ENCODE assay signal across 21 cellular contexts in the genomic region with DNA sequence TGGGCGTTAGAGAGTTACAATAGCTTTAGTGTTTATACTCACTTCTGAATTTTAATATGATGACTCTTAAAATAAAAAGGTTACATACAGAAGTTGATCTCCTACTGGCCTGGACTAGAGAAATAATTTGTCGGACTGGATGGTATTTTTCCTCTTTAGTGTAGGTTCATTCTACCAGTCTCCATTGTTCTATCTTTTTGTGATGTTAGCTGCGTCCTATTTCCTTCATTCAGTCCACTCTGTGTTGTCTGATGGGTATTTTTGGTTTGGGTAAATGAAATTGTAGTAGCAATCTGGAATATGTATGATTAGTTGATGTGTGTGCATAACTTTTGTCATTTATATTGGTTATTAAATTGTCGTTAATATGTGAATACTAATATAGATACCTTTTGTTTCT. TPM values are rescaled to one million over a fixed set of nuclear protein-coding genes. Genes with fewer than 3 reads are reported as not detected.
DNase-seq lines count a peak whose midpoint lies in the region; ATAC-seq and TF ChIP-seq lines count a peak whose summit lies in the region.
"Had no signal": no experiment of that assay in that cellular context is flagged by ENCODE, and none has a peak within 500 bp of the region (broad histone marks: within the 10 kb centered on the region; RNA-seq: fewer than 3 reads in every experiment).

No MANE protein-coding gene starts in this region.

- in situ Hi-C loops in G401 (cut with HindIII; ENCODE audit: low sequenced_read_pairs) = no loop called here

- CTCF ChIA-PET in activated CD8-positive, alpha-beta T cell treated with anti-CD3 and anti-CD28 coated beads for 36 hours (lab: Charles Lee) = interaction anchor here (1.7 kb wide), 1 partner anchor 50 kb away, joined by 4 read pairs; no protein-coding TSS in a partner anchor
- CTCF ChIA-PET in activated CD8-positive, alpha-beta T cell treated with anti-CD3 and anti-CD28 coated beads, Interleukin-2, amount 10 ng/mL, durations not matched to agents 7 days and 5 days (lab: Charles Lee) = interaction anchor here (1.6 kb wide), 1 partner anchor 20 kb away, joined by 5 read pairs; no protein-coding TSS in a partner anchor

- H3K4me3 Mint-ChIP-seq in activated CD8-positive, alpha-beta T cell treated with anti-CD3 and anti-CD28 coated beads for 36 hours = no peak overlapping the region
- no peak overlapping the region for H3K4me3 Mint-ChIP-seq in activated CD8-positive, alpha-beta T cell treated with anti-CD3 and anti-CD28 coated beads, Interleukin-2, amount 10 ng/mL, durations not matched to agents 7 days and 5 days
- no peak overlapping the region for H3K4me3 Mint-ChIP-seq in nephron progenitor cell
- H3K4me3 Mint-ChIP-seq: CD14-positive monocyte; CD4-positive, alpha-beta memory T cell had no signal

- no peak for DNase-seq in activated CD8-positive, alpha-beta T cell treated with anti-CD3 and anti-CD28 coated beads for 36 hours
- DNase-seq in activated CD8-positive, alpha-beta T cell treated with anti-CD3 and anti-CD28 coated beads, Interleukin-2, amount 10 ng/mL, durations not matched to agents 7 days and 5 days = no peak
- DNase-seq in COLO829 (ENCODE audit: low spot score) = peak; percentile 22
- DNase-seq in SK-N-DZ (ENCODE audit: low spot score) = peak; percentile 93
- no peak for DNase-seq in nephron progenitor cell
- no peak for DNase-seq in NCI-H1930 (lab: John Stamatoyannopoulos, UW)
- no peak for DNase-seq in 8988T
- no peak for DNase-seq in G401 (ENCODE audit: low spot score)
- DNase-seq: ACHN; AML-193; BE2C; Caco-2; CD4-positive, alpha-beta memory T cell; DMS 273 treated with DMSO at 0.1 percent for 48 hours; DMS53; DMS79 treated with DMSO at 0.1 percent for 48 hours; GM23248; H7; HCEC 1CT had no signal

- peaks cover 31% of the 10 kb centered on the region for H3K4me1 Mint-ChIP-seq in activated CD8-positive, alpha-beta T cell treated with anti-CD3 and anti-CD28 coated beads for 36 hours (ENCODE audit: low read depth)
- H3K4me1 Mint-ChIP-seq in activated CD8-positive, alpha-beta T cell treated with anti-CD3 and anti-CD28 coated beads, Interleukin-2, amount 10 ng/mL, durations not matched to agents 7 days and 5 days (ENCODE audit: low read depth) = peaks cover 26% of the 10 kb centered on the region
- H3K4me1 Mint-ChIP-seq in nephron progenitor cell = peaks cover 22% of the 10 kb centered on the region

- H3K27ac Mint-ChIP-seq in activated CD8-positive, alpha-beta T cell treated with anti-CD3 and anti-CD28 coated beads for 36 hours = peak overlapping the region; percentile 6
- H3K27ac Mint-ChIP-seq in activated CD8-positive, alpha-beta T cell treated with anti-CD3 and anti-CD28 coated beads, Interleukin-2, amount 10 ng/mL, durations not matched to agents 7 days and 5 days = no peak overlapping the region
- peak overlapping the region; percentile 7 for H3K27ac Mint-ChIP-seq in nephron progenitor cell
- H3K27ac Mint-ChIP-seq: CD14-positive monocyte had no signal

- TF ChIP-seq CTCF in activated CD8-positive, alpha-beta T cell treated with anti-CD3 and anti-CD28 coated beads for 36 hours (IDR thresholded peaks at IDR 0.05) = no peak
- TF ChIP-seq CTCF in nephron progenitor cell (IDR thresholded peaks at IDR 0.05) = no peak

- intact Hi-C loops in activated CD8-positive, alpha-beta T cell treated with anti-CD3 and anti-CD28 coated beads for 36 hours (cut with micrococcal nuclease) = no loop called here

- POLR2A ChIA-PET in activated CD8-positive, alpha-beta T cell treated with anti-CD3 and anti-CD28 coated beads for 36 hours (lab: Charles Lee) = no interaction called here
- POLR2A ChIA-PET in activated CD8-positive, alpha-beta T cell treated with anti-CD3 and anti-CD28 coated beads, Interleukin-2, amount 10 ng/mL, durations not matched to agents 7 days and 5 days (lab: Charles Lee) = interaction anchor here (0.6 kb wide), 1 partner anchor 132 kb away, joined by 5 read pairs; no protein-coding TSS in a partner anchor

- H3K9me3 Mint-ChIP-seq in activated CD8-positive, alpha-beta T cell treated with anti-CD3 and anti-CD28 coated beads for 36 hours = no peaks in the 10 kb centered on the region
- H3K9me3 Mint-ChIP-seq in activated CD8-positive, alpha-beta T cell treated with anti-CD3 and anti-CD28 coated beads, Interleukin-2, amount 10 ng/mL, durations not matched to agents 7 days and 5 days (ENCODE audit: insufficient read depth) = no peaks in the 10 kb centered on the region
- H3K9me3 Mint-ChIP-seq in nephron progenitor cell = no peaks in the 10 kb centered on the region
- H3K9me3 Mint-ChIP-seq: CD14-positive monocyte; CD4-positive, alpha-beta memory T cell had no signal

- no peak for ATAC-seq in activated CD8-positive, alpha-beta T cell treated with anti-CD3 and anti-CD28 coated beads for 36 hours
- no peak for ATAC-seq in activated CD8-positive, alpha-beta T cell treated with anti-CD3 and anti-CD28 coated beads, Interleukin-2, amount 10 ng/mL, durations not matched to agents 7 days and 5 days
- ATAC-seq: A549 had no signal

- H3K27me3 Mint-ChIP-seq in activated CD8-positive, alpha-beta T cell treated with anti-CD3 and anti-CD28 coated beads for 36 hours = no peaks in the 10 kb centered on the region
- no peaks in the 10 kb centered on the region for H3K27me3 Mint-ChIP-seq in activated CD8-positive, alpha-beta T cell treated with anti-CD3 and anti-CD28 coated beads, Interleukin-2, amount 10 ng/mL, durations not matched to agents 7 days and 5 days (ENCODE audit: low read depth)
- no peaks in the 10 kb centered on the region for H3K27me3 Mint-ChIP-seq in nephron progenitor cell (ENCODE audit: low read depth, poor library complexity)
- H3K27me3 Mint-ChIP-seq: CD4-positive, alpha-beta memory T cell had no signal

- H3K36me3 Mint-ChIP-seq in activated CD8-positive, alpha-beta T cell treated with anti-CD3 and anti-CD28 coated beads for 36 hours (ENCODE audit: low read depth) = peaks cover 49% of the 10 kb centered on the region
- H3K36me3 Mint-ChIP-seq in activated CD8-positive, alpha-beta T cell treated with anti-CD3 and anti-CD28 coated beads, Interleukin-2, amount 10 ng/mL, durations not matched to agents 7 days and 5 days (ENCODE audit: low read depth) = peaks cover 44% of the 10 kb centered on the region
- H3K36me3 Mint-ChIP-seq in nephron progenitor cell (ENCODE audit: low read depth) = peaks cover 73% of the 10 kb centered on the region

RNA-seq across cellular contexts. Expression of a gene that starts 5.3 kb away (rescaled TPM):
- total RNA-seq in activated CD8-positive, alpha-beta T cell treated with anti-CD3 and anti-CD28 coated beads for 36 hours = 10 to 100 TPM; 90.3 to 92.5 TPM
- total RNA-seq in activated CD8-positive, alpha-beta T cell treated with anti-CD3 and anti-CD28 coated beads, Interleukin-2, amount 10 ng/mL, durations not matched to agents 7 days and 5 days = 10 to 100 TPM; 70.2 to 72.1 TPM
- polyA plus RNA-seq in SK-N-DZ (2014; cell fraction: cytosol; rRNA removed) = 5,002 and 5,638 TPM in 2 replicates
- polyA plus RNA-seq in SK-N-DZ (2014; cell fraction: nucleus; rRNA removed) = 4,616 and 5,818 TPM in 2 replicates
- total RNA-seq in G401 (2014; rRNA removed; shearing (Covaris generic)) = 89.5 and 131 TPM in 2 replicates

RNA-seq across cellular contexts. Expression of a gene that starts 35.8 kb away (rescaled TPM):
- total RNA-seq in activated CD8-positive, alpha-beta T cell treated with anti-CD3 and anti-CD28 coated beads for 36 hours = 10 to 100 TPM; 40.9 to 41.9 TPM
- total RNA-seq in activated CD8-positive, alpha-beta T cell treated with anti-CD3 and anti-CD28 coated beads, Interleukin-2, amount 10 ng/mL, durations not matched to agents 7 days and 5 days = 10 to 100 TPM; 28.2 to 31.8 TPM
- polyA plus RNA-seq in SK-N-DZ (2014; cell fraction: cytosol; rRNA removed) = 171 and 202 TPM in 2 replicates
- polyA plus RNA-seq in SK-N-DZ (2014; cell fraction: nucleus; rRNA removed) = 123 and 132 TPM in 2 replicates
- 31.1 and 45.1 TPM in 2 replicates for total RNA-seq in G401 (2014; rRNA removed; shearing (Covaris generic))

Comparison
In these comparisons a context has a peak if more than half of its experiments do, and no peak if none do; other contexts are left out.
1. DNase-seq: peak in COLO829 (single experiment) and SK-N-DZ (single experiment); none in activated CD8-positive, alpha-beta T cell treated with anti-CD3 and anti-CD28 coated beads for 36 hours (single experiment), activated CD8-positive, alpha-beta T cell treated with anti-CD3 and anti-CD28 coated beads, Interleukin-2, amount 10 ng/mL, durations not matched to agents 7 days and 5 days (single experiment), nephron progenitor cell (single experiment), NCI-H1930 (0 of 2), 8988T (single experiment) and G401 (single experiment).